8 cellular contexts compared by ENCODE assay signal in genomic region chr1:241847796-241848668, GRCh38. TPM values are rescaled to one million over a fixed set of nuclear protein-coding genes. Genes with fewer than 3 reads are reported as not detected.
DNase-seq lines count a peak whose midpoint lies in the region; ATAC-seq and TF ChIP-seq lines count a peak whose summit lies in the region.

EXO1 (plus strand) TSS chr1:241848204; CDS start chr1:241850426, 2,222 bp downstream.

- H3K9ac ChIP-seq in BLaER1, result peak within 1 kb of the TSS; percentile 93
- peak within 1 kb of the TSS; percentile 38 to 81 for H3K9ac ChIP-seq in colonic mucosa (ENCODE audit: low read depth in 2 of 2, low read length in 2 of 2)

- peak within 1 kb of the TSS; percentile 97 for H3K27ac ChIP-seq in BLaER1
- H3K27ac ChIP-seq in colonic mucosa, result peak within 1 kb of the TSS; percentile 100

- no peaks in the 10 kb centered on the region for H4K20me1 ChIP-seq in BLaER1

- H3K4me3 ChIP-seq in BLaER1, result peak within 1 kb of the TSS; percentile 74
- peak within 1 kb of the TSS; percentile 76 for H3K4me3 ChIP-seq in colonic mucosa

- peak; percentile 95 for ATAC-seq in HG03442 (IDR thresholded peaks at IDR 0.05; ENCODE audit: unreplicated experiment)
- ATAC-seq in left colon, result peak; percentile 98

- peaks cover 34% of the 10 kb centered on the region for H3K36me3 ChIP-seq in BLaER1
- no peaks in the 10 kb centered on the region for H3K36me3 ChIP-seq in colonic mucosa

- DNase-seq in GM19238 (ENCODE audit: insufficient read length, low spot score), result peak; percentile 91
- peak; percentile 83 for DNase-seq in NCI-H524 treated with DMSO at 0.1 percent for 48 hours (lab: John Stamatoyannopoulos, UW)
- peak; percentile 83 for DNase-seq in activated CD4-positive, alpha-beta T cell treated with anti-CD3 and anti-CD28 coated beads for 4 hours
- peak; percentile 90 for DNase-seq in colonic mucosa
- peak; percentile 86 to 92 for DNase-seq in left colon
- peak; percentile 90 for DNase-seq in stimulated activated CD4-positive, alpha-beta T cell treated with anti-CD3 and anti-CD28 coated beads, Interleukin-1b, Interleukin-23, amount 100 ng/mL, for 48 hours

- H3K27me3 ChIP-seq in BLaER1 (no peaks in the 10 kb centered on the region), colonic mucosa (no peaks in the 10 kb centered on the region)

- peak within 1 kb of the TSS; percentile 84 for H3K4me2 ChIP-seq in BLaER1

- H3K9me3 ChIP-seq in BLaER1 (no peaks in the 10 kb centered on the region), colonic mucosa (no peaks in the 10 kb centered on the region)

- H3K4me1 ChIP-seq in BLaER1 (peaks cover 32% of the 10 kb centered on the region), colonic mucosa (peaks cover 2% of the 10 kb centered on the region)

- no peak for TF ChIP-seq CTCF in colonic mucosa (IDR thresholded peaks at IDR 0.05)

- intact Hi-C loops in colonic mucosa (cut with DNase I), result loop anchor here (5.0 kb wide), 1 partner anchor 149 kb away; the partner anchor contains the start of gene MAP1LC3C
- intact Hi-C loops in left colon (cut with DNase I, micrococcal nuclease), result loop anchor here in 1 of 2 donors (10.0 kb wide), 1 partner anchor 323 kb away; no protein-coding TSS in a partner anchor

RNA-seq across cellular contexts. Expression of gene EXO1, which starts in this region (rescaled TPM):
- 10 to 100 TPM in 1 of 2 donors, 1 to 10 TPM in 1; 5.1 to 17.6 TPM for total RNA-seq in colonic mucosa
- total RNA-seq in left colon, result 1 to 10 TPM; 1.4 to 4.7 TPM

Comparison
In these comparisons a context has a peak if more than half of its experiments do, and no peak if none do; other contexts are left out.
1. Peak in every context shown above with its lines: DNase-seq, ATAC-seq, H3K4me3 ChIP-seq and H3K27ac ChIP-seq.